Comparison of ENCODE assay signal across 19 cellular contexts in genomic region chr22:32986773-32987050, GRCh38.
DNase-seq lines count a peak whose midpoint lies in the region; ATAC-seq and TF ChIP-seq lines count a peak whose summit lies in the region.
"Had no signal": no experiment of that assay in that cellular context is flagged by ENCODE, and none has a peak within 500 bp of the region (broad histone marks: within the 10 kb centered on the region; RNA-seq: fewer than 3 reads in every experiment).

No MANE protein-coding gene starts in this region.

- H3K4ac ChIP-seq in H9 (ENCODE audit: low read depth, low read length), result no peak overlapping the region

- DNase-seq in H9 (no peak), SK-N-MC (ENCODE audit: low read depth, low spot score) (peak; percentile 60), hepatocyte (ENCODE audit: low spot score) (no peak), putamen (ENCODE audit: low spot score) (no peak), SW 1271 (lab: John Stamatoyannopoulos, UW) (no peak), HT-29 (ENCODE audit: low spot score) (no peak)
- DNase-seq: central memory CD4-positive, alpha-beta T cell; DMS 273 treated with DMSO at 0.1 percent for 48 hours; NCI-H2081; NCI-H748 treated with DMSO at 0.1 percent for 48 hours had no signal

- no peak overlapping the region for H3K56ac ChIP-seq in H9 (ENCODE audit: insufficient read length, low read depth, low read length)

- H3K27me3 ChIP-seq in H9 (ENCODE audit: insufficient read depth, low read length) (no peaks in the 10 kb centered on the region), hepatocyte (no peaks in the 10 kb centered on the region), parathyroid adenoma (ENCODE audit: control insufficient read depth, insufficient read depth, low read length) (no peaks in the 10 kb centered on the region)

- no peaks in the 10 kb centered on the region for H3K23me2 ChIP-seq in H9 (ENCODE audit: insufficient read length, low read depth, low read length, poor library complexity, severe bottlenecking)

- ATAC-seq in GM21423 (IDR thresholded peaks at IDR 0.05; ENCODE audit: unreplicated experiment), result no peak
- ATAC-seq: CD8-positive, alpha-beta T cell had no signal

- H3K4me2 ChIP-seq in H9 (ENCODE audit: insufficient read depth, insufficient read length, low read length), result no peak overlapping the region
- H3K4me2 ChIP-seq in hepatocyte, result no peak overlapping the region
- no peak overlapping the region for H3K4me2 ChIP-seq in parathyroid adenoma (ENCODE audit: low read length)

- H4K8ac ChIP-seq in H9 (replicated peaks; ENCODE audit: insufficient read length, low read depth, low read length), result no peak overlapping the region

- no peak overlapping the region for H2BK120ac ChIP-seq in H9 (ENCODE audit: low read depth, low read length, poor library complexity, severe bottlenecking)

- no peak overlapping the region for H4K91ac ChIP-seq in H9 (ENCODE audit: insufficient read length, low read depth, low read length)

- H3K23ac ChIP-seq in H9 (ENCODE audit: insufficient read length, low read depth, low read length), result no peak overlapping the region

- H2AFZ ChIP-seq in H9 (ENCODE audit: low read length), result no peak overlapping the region
- H2AFZ ChIP-seq in hepatocyte, result no peak overlapping the region
- peak overlapping the region; percentile 72 for H2AFZ ChIP-seq in parathyroid adenoma
- H2AFZ ChIP-seq: GM23248 had no signal

- no peak overlapping the region for H3K18ac ChIP-seq in H9 (ENCODE audit: insufficient read length, low read depth, low read length)

- peak overlapping the region; percentile 62 for H3K4me3 ChIP-seq in SK-N-MC
- no peak overlapping the region for H3K4me3 ChIP-seq in hepatocyte
- no peak overlapping the region for H3K4me3 ChIP-seq in parathyroid adenoma (ENCODE audit: low read depth, low read length)
- H3K4me3 ChIP-seq: GM23248, mucosa of descending colon had no signal

- H3K27me3 Mint-ChIP-seq in H9 (ENCODE audit: low read depth), result no peaks in the 10 kb centered on the region
- H3K27me3 Mint-ChIP-seq: dendritic cell treated with granulocyte-macrophage colony-stimulating factor and Interleukin-4, amounts not matched to agents 40 ng/mL and 50 ng/mL, for 4 days had no signal

- H3K9me3 ChIP-seq in H9 (ENCODE audit: control insufficient read depth, low read depth, low read length) (no peaks in the 10 kb centered on the region), SK-N-MC (ENCODE audit: low read depth, low read length) (no peaks in the 10 kb centered on the region), hepatocyte (ENCODE audit: low read depth) (no peaks in the 10 kb centered on the region), parathyroid adenoma (ENCODE audit: control insufficient read depth, low read length) (no peaks in the 10 kb centered on the region)
- H3K9me3 ChIP-seq: mucosa of descending colon had no signal

- no peaks in the 10 kb centered on the region for H3K36me3 ChIP-seq in SK-N-MC (ENCODE audit: insufficient read depth, low read length)
- H3K36me3 ChIP-seq in hepatocyte (replicated peaks; ENCODE audit: insufficient read depth, low read depth), result no peaks in the 10 kb centered on the region
- no peaks in the 10 kb centered on the region for H3K36me3 ChIP-seq in parathyroid adenoma (ENCODE audit: control insufficient read depth, insufficient read depth, low read length)

- H3K4me3 Mint-ChIP-seq in H9, result no peak overlapping the region
- H3K4me3 Mint-ChIP-seq: activated naive CD8-positive, alpha-beta T cell treated with anti-CD3 and anti-CD28 coated beads for 36 hours; B cell; CD8-positive, alpha-beta T cell; dendritic cell treated with granulocyte-macrophage colony-stimulating factor and Interleukin-4, amounts not matched to agents 40 ng/mL and 50 ng/mL, for 4 days; stimulated activated naive CD8-positive, alpha-beta T cell treated with anti-CD3 and anti-CD28 coated beads, Interleukin-15, amount 100 ng/mL, for 72 hours had no signal

- H3K79me1 ChIP-seq in H9 (ENCODE audit: insufficient read depth, low read depth, low read length, poor library complexity, severe bottlenecking), result no peaks in the 10 kb centered on the region

- H3K9me2 ChIP-seq in hepatocyte (replicated peaks; ENCODE audit: insufficient read depth), result no peaks in the 10 kb centered on the region

- no peak overlapping the region for H3K27ac ChIP-seq in H9 (ENCODE audit: insufficient read length, low read depth, low read length)
- peak overlapping the region; percentile 90 for H3K27ac ChIP-seq in SK-N-MC
- H3K27ac ChIP-seq in hepatocyte, result peak overlapping the region; percentile 72
- H3K27ac ChIP-seq in parathyroid adenoma, result peak overlapping the region; percentile 83
- H3K27ac ChIP-seq: GM23248 had no signal

- H4K5ac ChIP-seq in H9 (ENCODE audit: insufficient read length, low read depth, low read length), result no peak overlapping the region

- peak overlapping the region; percentile 53 to 95 (median 93); a peak in 6 of 7 replicates for H3K27ac Mint-ChIP-seq in H9
- H3K27ac Mint-ChIP-seq: activated naive CD8-positive, alpha-beta T cell treated with anti-CD3 and anti-CD28 coated beads for 36 hours; B cell; CD8-positive, alpha-beta T cell; dendritic cell treated with granulocyte-macrophage colony-stimulating factor and Interleukin-4, amounts not matched to agents 40 ng/mL and 50 ng/mL, for 4 days had no signal

- no CpG with 5 or more reads among the region's 2 CpGs for WGBS in H9 (ENCODE audit: extremely low coverage, insufficient read length, low lambda C conversion rate)
- 38% methylated on average over 2 of the region's 2 CpGs for WGBS in hepatocyte (ENCODE audit: low lambda C conversion rate, missing lambda C conversion rate)

- H3K14ac ChIP-seq in H9 (ENCODE audit: insufficient read depth, low read length), result no peak overlapping the region

- peaks cover 21 to 29% of the 10 kb centered on the region in 2 experiments for H3K4me1 Mint-ChIP-seq in H9
- H3K4me1 Mint-ChIP-seq: activated naive CD8-positive, alpha-beta T cell treated with anti-CD3 and anti-CD28 coated beads for 36 hours; stimulated activated naive CD8-positive, alpha-beta T cell treated with anti-CD3 and anti-CD28 coated beads, Interleukin-15, amount 100 ng/mL, for 72 hours had no signal

- no peak overlapping the region for H2BK15ac ChIP-seq in H9 (ENCODE audit: low read depth, low read length)

- TF ChIP-seq CTCF in H9 (conservative IDR thresholded peaks at IDR 0.05) (no peak), hepatocyte (IDR thresholded peaks at IDR 0.05; ENCODE audit: poor library complexity) (no peak), parathyroid adenoma (IDR thresholded peaks at IDR 0.05) (no peak)

- H3K9ac ChIP-seq in H9 (ENCODE audit: extremely low read depth, insufficient read length, low read length) (no peak overlapping the region), SK-N-MC (ENCODE audit: insufficient read length) (peak overlapping the region; percentile 58), parathyroid adenoma (no peak overlapping the region)
- H3K9ac ChIP-seq: GM23248 had no signal

- no peak overlapping the region for H3T11ph ChIP-seq in H9 (ENCODE audit: low read length)

- no peak overlapping the region for H2BK20ac ChIP-seq in H9 (ENCODE audit: low read depth, low read length, poor library complexity, severe bottlenecking)

- H3K4me1 ChIP-seq in H9 (ENCODE audit: insufficient read depth, low read length), result peaks cover 6% of the 10 kb centered on the region; the same call in 1 of the 2 replicates
- peaks cover 18% of the 10 kb centered on the region for H3K4me1 ChIP-seq in hepatocyte (ENCODE audit: insufficient read depth)
- H3K4me1 ChIP-seq in parathyroid adenoma, result peaks cover 31% of the 10 kb centered on the region

- no peaks in the 10 kb centered on the region for H3K79me2 ChIP-seq in H9 (ENCODE audit: insufficient read depth, low read length)
- no peaks in the 10 kb centered on the region for H3K79me2 ChIP-seq in hepatocyte
- no peaks in the 10 kb centered on the region for H3K79me2 ChIP-seq in parathyroid adenoma

- H2AK5ac ChIP-seq in H9 (ENCODE audit: insufficient read length, low read length), result no peak overlapping the region

- H3K9me3 Mint-ChIP-seq in H9, result no peaks in the 10 kb centered on the region
- H3K9me3 Mint-ChIP-seq: activated naive CD8-positive, alpha-beta T cell treated with anti-CD3 and anti-CD28 coated beads for 36 hours; CD8-positive, alpha-beta T cell; dendritic cell treated with granulocyte-macrophage colony-stimulating factor and Interleukin-4, amounts not matched to agents 40 ng/mL and 50 ng/mL, for 4 days; stimulated activated naive CD8-positive, alpha-beta T cell treated with anti-CD3 and anti-CD28 coated beads, Interleukin-15, amount 100 ng/mL, for 72 hours had no signal

- H4K20me1 ChIP-seq in H9 (ENCODE audit: control insufficient read depth, insufficient read depth, insufficient read length) (no peaks in the 10 kb centered on the region), hepatocyte (ENCODE audit: insufficient read depth, poor library complexity, severe bottlenecking) (no peaks in the 10 kb centered on the region)

- H2BK12ac ChIP-seq in H9 (ENCODE audit: insufficient read length, low read depth, low read length), result no peak overlapping the region

- H3K36me3 Mint-ChIP-seq in H9 (ENCODE audit: insufficient read depth in 1 of 3, low read depth in 3 of 3), result peaks cover 16 to 74% (median 69%) of the 10 kb centered on the region in 3 experiments; a peak in 6 of 7 replicates
- H3K36me3 Mint-ChIP-seq: activated naive CD8-positive, alpha-beta T cell treated with anti-CD3 and anti-CD28 coated beads for 36 hours; CD8-positive, alpha-beta T cell had no signal

- H2BK5ac ChIP-seq in H9 (ENCODE audit: insufficient read length, low read length), result no peak overlapping the region
